16 cellular contexts compared by ENCODE assay signal in genomic region chr4:17327587-17327986, GRCh38.
"Had no signal": no experiment of that assay in that cellular context is flagged by ENCODE, and none has a peak within 500 bp of the region (broad histone marks: within the 10 kb centered on the region; RNA-seq: fewer than 3 reads in every experiment).

No MANE protein-coding gene starts in this region.

- DNase-seq: activated B cell treated with CpG ODN at 0.5 μM for 24 hours; activated CD4-positive, alpha-beta memory T cell treated with anti-CD3 and anti-CD28 coated beads, Interleukin-2, amount 10 ng/mL, durations not matched to agents 7 days and 5 days; activated CD4-positive, alpha-beta T cell treated with anti-CD3 and anti-CD28 coated beads for 48 hours; activated effector memory CD4-positive, alpha-beta T cell treated with anti-CD3 and anti-CD28 coated beads, Interleukin-2, amount 50 U/mL, for 16 hours; activated T-cell treated with anti-CD3 and anti-CD28 coated beads for 4 hours; anterior cingulate cortex; brain microvascular endothelial cell; caudate nucleus; foreskin keratinocyte; kidney; left lung; naive thymus-derived CD8-positive, alpha-beta T cell; stimulated activated CD4-positive, alpha-beta T cell treated with anti-CD3 and anti-CD28 coated beads, Interleukin-4, amount 100 ng/mL, for 24 hours; stimulated activated naive CD4-positive, alpha-beta T cell treated with Interleukin-2 at 50 U/mL for 16 hours; T-helper 9 cell had no signal

- H3K4me1 ChIP-seq: foreskin keratinocyte had no signal

- H3K36me3 ChIP-seq: brain microvascular endothelial cell, left lung, thoracic aorta had no signal

- H3K27ac ChIP-seq: brain microvascular endothelial cell, foreskin keratinocyte, left lung, thoracic aorta had no signal

- H3K27me3 ChIP-seq: brain microvascular endothelial cell, foreskin keratinocyte, left lung had no signal

- H3K4me3 ChIP-seq: left lung, thoracic aorta had no signal

- H3K9me3 ChIP-seq: left lung, thoracic aorta had no signal

- ATAC-seq: foreskin keratinocyte; left lung; naive thymus-derived CD8-positive, alpha-beta T cell had no signal
